In genomic region chr6:24926192-24926591, GRCh38 we compare ENCODE assay signal across 14 cellular contexts. TPM values are rescaled to one million over a fixed set of nuclear protein-coding genes. Genes with fewer than 3 reads are reported as not detected.
A peak's percentile ranks its signal among the peaks of the same experiment; 100 is the strongest.
DNase-seq lines count a peak whose midpoint lies in the region; ATAC-seq and TF ChIP-seq lines count a peak whose summit lies in the region.
"Had no signal": no experiment of that assay in that cellular context is flagged by ENCODE, and none has a peak within 500 bp of the region (broad histone marks: within the 10 kb centered on the region; RNA-seq: fewer than 3 reads in every experiment).

No MANE protein-coding gene starts in this region.

- H3K36me3 ChIP-seq in mucosa of descending colon (ENCODE audit: low read depth) (no peaks in the 10 kb centered on the region), neuronal stem cell (replicated peaks in 1 of 2; ENCODE audit: control insufficient read depth in 2 of 2, insufficient read depth in 2 of 2, low read length in 2 of 2) (no peaks in the 10 kb centered on the region)
- H3K36me3 ChIP-seq: tibial nerve had no signal

- H2BK120ac ChIP-seq in neuronal stem cell (ENCODE audit: low read depth, low read length): no peak overlapping the region

- no peak overlapping the region for H3K4me2 ChIP-seq in neuronal stem cell (ENCODE audit: insufficient read depth, low read length, poor library complexity, severe bottlenecking)

- H3K4me1 Mint-ChIP-seq in activated CD4-positive, alpha-beta memory T cell treated with anti-CD3 and anti-CD28 coated beads for 36 hours (ENCODE audit: low read depth): peaks cover 80% of the 10 kb centered on the region

- H4K8ac ChIP-seq in neuronal stem cell (ENCODE audit: low read depth, low read length): no peak overlapping the region

- no peak overlapping the region for H4K91ac ChIP-seq in neuronal stem cell (ENCODE audit: low read depth, low read length, poor library complexity)

- no peak overlapping the region for H3K4ac ChIP-seq in neuronal stem cell (ENCODE audit: low read length)

- no peak overlapping the region for H2BK5ac ChIP-seq in neuronal stem cell (ENCODE audit: low read length)

- intact Hi-C loops in activated CD4-positive, alpha-beta memory T cell treated with anti-CD3 and anti-CD28 coated beads for 36 hours (cut with micrococcal nuclease): no loop called here
- intact Hi-C loops in mucosa of descending colon (cut with DNase I, micrococcal nuclease): no loop called here

- H3K27me3 Mint-ChIP-seq in activated CD4-positive, alpha-beta memory T cell treated with anti-CD3 and anti-CD28 coated beads for 36 hours: peaks cover 2% of the 10 kb centered on the region

- H3K27ac Mint-ChIP-seq in activated CD4-positive, alpha-beta memory T cell treated with anti-CD3 and anti-CD28 coated beads for 36 hours: peak overlapping the region; percentile 88

- CTCF ChIA-PET in activated CD4-positive, alpha-beta memory T cell treated with anti-CD3 and anti-CD28 coated beads for 36 hours (lab: Charles Lee): interaction anchor here (0.7 to 3.7 kb wide), 8 partner anchors 9 to 68 kb away, joined by 3 to 40 read pairs (median 6); partner anchors contain the start of gene RIPOR2

- no peak overlapping the region for H3K27ac ChIP-seq in neuronal stem cell (replicated peaks; ENCODE audit: low read length)
- H3K27ac ChIP-seq: tibial nerve had no signal

- H3K9ac ChIP-seq in neuronal stem cell (ENCODE audit: low read depth, low read length, poor library complexity): no peak overlapping the region

- H3K79me1 ChIP-seq in neuronal stem cell (ENCODE audit: low read depth, low read length): no peaks in the 10 kb centered on the region

- no peak for TF ChIP-seq CTCF in mucosa of descending colon (IDR thresholded peaks at IDR 0.05)

- peaks cover 7% of the 10 kb centered on the region for H3K9me3 Mint-ChIP-seq in activated CD4-positive, alpha-beta memory T cell treated with anti-CD3 and anti-CD28 coated beads for 36 hours

- no peaks in the 10 kb centered on the region for H3K4me1 ChIP-seq in mucosa of descending colon (ENCODE audit: low read depth)
- H3K4me1 ChIP-seq in neuronal stem cell (ENCODE audit: control insufficient read depth in 2 of 2, insufficient read depth in 1 of 2, low read depth in 1 of 2, low read length in 2 of 2): peaks cover 10 to 40% of the 10 kb centered on the region in 2 donors

- peaks cover 17% of the 10 kb centered on the region for H3K36me3 Mint-ChIP-seq in activated CD4-positive, alpha-beta memory T cell treated with anti-CD3 and anti-CD28 coated beads for 36 hours

- peak overlapping the region; percentile 39 for H3K4me3 Mint-ChIP-seq in activated CD4-positive, alpha-beta memory T cell treated with anti-CD3 and anti-CD28 coated beads for 36 hours

- H3K14ac ChIP-seq in neuronal stem cell (ENCODE audit: low read length): no peak overlapping the region

- no peak overlapping the region for H2AFZ ChIP-seq in neuronal stem cell (ENCODE audit: low read length)

- DNase-seq in NCI-H2029 (lab: John Stamatoyannopoulos, UW) (peak; percentile 26), NCI-H2029 treated with DMSO at 0.1 percent for 48 hours (lab: John Stamatoyannopoulos, UW) (no peak), mucosa of descending colon (no peak), NCI-H2107 (lab: John Stamatoyannopoulos, UW) (no peak), superior temporal gyrus (ENCODE audit: extremely low spot score) (no peak), neuronal stem cell (ENCODE audit: low spot score) (no peak)
- no peak for DNase-seq in activated CD4-positive, alpha-beta memory T cell treated with anti-CD3 and anti-CD28 coated beads for 36 hours
- DNase-seq: activated CD4-positive, alpha-beta T cell treated with anti-CD3 and anti-CD28 coated beads, Interleukin-2, amount 50 U/mL, for 1 hour; EL; HCEC 1CT; head of caudate nucleus; left cardiac atrium had no signal

- WGBS in neuronal stem cell (ENCODE audit: extremely low coverage in 2 of 2, insufficient read length in 2 of 2, insufficient replicate concordance in 1 of 2), 2 donors: no CpG with 5 or more reads among the region's 3 CpGs

- no peaks in the 10 kb centered on the region for H3K9me3 ChIP-seq in mucosa of descending colon
- H3K9me3 ChIP-seq in neuronal stem cell (replicated peaks in 1 of 2; ENCODE audit: control insufficient read depth in 2 of 2, insufficient read depth in 1 of 2, low read depth in 1 of 2, low read length in 2 of 2): peaks cover 0 to 1% of the 10 kb centered on the region in 2 donors
- H3K9me3 ChIP-seq: tibial nerve had no signal

- H2AK5ac ChIP-seq in neuronal stem cell (ENCODE audit: low read depth, low read length): no peak overlapping the region

- H3K27me3 ChIP-seq in neuronal stem cell (ENCODE audit: control insufficient read depth in 3 of 3, insufficient read depth in 3 of 3, low read depth in 1 of 3, low read length in 3 of 3): no peaks in the 10 kb centered on the region
- H3K27me3 ChIP-seq: tibial nerve had no signal

- no peak overlapping the region for H3K18ac ChIP-seq in neuronal stem cell (ENCODE audit: low read length)

- no peak overlapping the region for H3K23ac ChIP-seq in neuronal stem cell (ENCODE audit: low read depth, low read length, poor library complexity)

- H2BK15ac ChIP-seq in neuronal stem cell (ENCODE audit: low read length): no peak overlapping the region

- H2BK12ac ChIP-seq in neuronal stem cell (ENCODE audit: low read length): no peak overlapping the region

- POLR2A ChIA-PET in activated CD4-positive, alpha-beta memory T cell treated with anti-CD3 and anti-CD28 coated beads for 36 hours (lab: Charles Lee): interaction anchor here (0.8 to 4.1 kb wide), 8 partner anchors 9 to 81 kb away, joined by 3 to 16 read pairs (median 6); partner anchors contain the start of gene RIPOR2

- ATAC-seq in HG03108 (IDR thresholded peaks at IDR 0.05; ENCODE audit: unreplicated experiment) (peak; percentile 30), mucosa of descending colon (peak; percentile 55)
- ATAC-seq: left cardiac atrium had no signal

- no peak overlapping the region for H3K4me3 ChIP-seq in mucosa of descending colon
- H3K4me3 ChIP-seq in neuronal stem cell (ENCODE audit: low read length in 2 of 2): no peak overlapping the region
- H3K4me3 ChIP-seq: tibial nerve had no signal

RNA-seq across cellular contexts. Expression of gene RIPOR2, which starts 9.6 kb away (rescaled TPM):
- 10 to 100 TPM; 64.5 to 68.7 TPM for total RNA-seq in activated CD4-positive, alpha-beta memory T cell treated with anti-CD3 and anti-CD28 coated beads for 36 hours
- 1 to 10 TPM; 2.9 to 4.7 (median 4.1) TPM for total RNA-seq in mucosa of descending colon
- 3.1 TPM for polyA plus RNA-seq in neuronal stem cell (2013, experiment 1 of 2)
- 3.3 TPM for polyA plus RNA-seq in neuronal stem cell (2013, experiment 2 of 2)

Comparison
In these comparisons a context has a peak if more than half of its experiments do, and no peak if none do; other contexts are left out.
1. RNA of gene RIPOR2, which starts 9.6 kb away (total RNA-seq): 64.5 to 68.7 TPM in activated CD4-positive, alpha-beta memory T cell treated with anti-CD3 and anti-CD28 coated beads for 36 hours; 2.9 to 4.7 TPM in mucosa of descending colon; every median in the first group is over 10 times any median in the second.